8 cellular contexts compared by ENCODE assay signal in the genomic region with DNA sequence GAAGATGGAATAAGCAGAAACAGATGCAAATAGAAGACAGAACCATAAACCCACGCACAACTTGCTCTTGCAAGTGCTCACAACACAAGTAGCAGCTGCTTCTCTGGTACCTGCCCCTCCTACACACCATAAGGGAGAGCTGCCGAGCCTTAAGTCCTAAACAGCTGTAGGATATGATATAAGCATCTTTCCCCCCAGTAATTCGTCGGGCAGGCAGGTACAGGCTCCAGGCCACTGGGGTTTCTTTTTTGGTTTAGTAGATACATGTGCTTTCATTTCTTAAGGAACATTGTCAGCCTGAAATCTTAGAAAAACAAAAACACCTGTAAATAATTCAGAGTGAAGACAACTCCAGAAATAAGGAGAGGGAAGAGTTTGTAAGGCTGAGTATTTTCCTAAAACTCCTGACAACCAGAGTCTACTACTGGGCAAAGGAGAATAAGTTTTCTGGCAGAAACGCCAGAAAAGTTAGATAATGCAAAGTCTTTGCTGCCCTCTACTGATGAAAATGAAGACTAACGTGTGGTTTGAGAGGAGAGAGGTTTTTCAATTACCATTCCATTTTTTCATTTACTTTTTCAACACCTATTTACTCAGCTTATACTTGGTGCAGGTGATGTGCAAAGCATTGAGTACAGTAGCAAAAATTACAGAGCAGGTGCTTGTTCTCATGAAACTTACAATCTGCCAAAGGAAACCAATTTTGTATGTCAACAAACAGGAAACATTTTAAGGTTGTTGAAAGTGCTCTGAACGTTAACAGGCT.
A peak's percentile ranks its signal among the peaks of the same experiment; 100 is the strongest.
DNase-seq lines count a peak whose midpoint lies in the region; ATAC-seq, FAIRE-seq and TF ChIP-seq lines count a peak whose summit lies in the region.

No MANE protein-coding gene starts in this region.

- peak; percentile 54 for DNase-seq in ACHN
- DNase-seq in NCI-H526 treated with DMSO at 0.1 percent for 48 hours (lab: John Stamatoyannopoulos, UW) = peak; percentile 30
- DNase-seq in T47D (ENCODE audit: low read depth in 1 of 2, low spot score in 1 of 2) = peak; percentile 20 to 77
- peak; percentile 56 for DNase-seq in kidney tubule cell (ENCODE audit: low spot score)
- peak; percentile 55 for DNase-seq in urothelium cell line (ENCODE audit: low spot score)
- DNase-seq in stimulated activated CD4-positive, alpha-beta T cell treated with anti-CD3 and anti-CD28 coated beads, Interleukin-4, amount 100 ng/mL, for 24 hours = no peak

- no peak for FAIRE-seq in urothelium cell line (lab: Jason Lieb, UNC)

- TF ChIP-seq CTCF in GM12873 (IDR thresholded peaks at IDR 0.05; ENCODE audit: insufficient read depth, low read depth, low read length, missing control alignments) = peak; percentile 69

- in situ Hi-C loops in ACHN (cut with HindIII; ENCODE audit: low pct_ligation_motif_present, low pct_unique_long_range_greater_than_20kb, low sequenced_read_pairs) (loop anchor here (25.0 kb wide), 1 partner anchor 115 kb away; no protein-coding TSS in a partner anchor), T47D (cut with HindIII; ENCODE audit: low pct_unique_long_range_greater_than_20kb, low sequenced_read_pairs) (no loop called here)

- peak; percentile 71 for ATAC-seq in HG02885 (IDR thresholded peaks at IDR 0.05; ENCODE audit: poor library complexity, unreplicated experiment)
